ENCODE assay signal across 1 cellular context in the genomic region with DNA sequence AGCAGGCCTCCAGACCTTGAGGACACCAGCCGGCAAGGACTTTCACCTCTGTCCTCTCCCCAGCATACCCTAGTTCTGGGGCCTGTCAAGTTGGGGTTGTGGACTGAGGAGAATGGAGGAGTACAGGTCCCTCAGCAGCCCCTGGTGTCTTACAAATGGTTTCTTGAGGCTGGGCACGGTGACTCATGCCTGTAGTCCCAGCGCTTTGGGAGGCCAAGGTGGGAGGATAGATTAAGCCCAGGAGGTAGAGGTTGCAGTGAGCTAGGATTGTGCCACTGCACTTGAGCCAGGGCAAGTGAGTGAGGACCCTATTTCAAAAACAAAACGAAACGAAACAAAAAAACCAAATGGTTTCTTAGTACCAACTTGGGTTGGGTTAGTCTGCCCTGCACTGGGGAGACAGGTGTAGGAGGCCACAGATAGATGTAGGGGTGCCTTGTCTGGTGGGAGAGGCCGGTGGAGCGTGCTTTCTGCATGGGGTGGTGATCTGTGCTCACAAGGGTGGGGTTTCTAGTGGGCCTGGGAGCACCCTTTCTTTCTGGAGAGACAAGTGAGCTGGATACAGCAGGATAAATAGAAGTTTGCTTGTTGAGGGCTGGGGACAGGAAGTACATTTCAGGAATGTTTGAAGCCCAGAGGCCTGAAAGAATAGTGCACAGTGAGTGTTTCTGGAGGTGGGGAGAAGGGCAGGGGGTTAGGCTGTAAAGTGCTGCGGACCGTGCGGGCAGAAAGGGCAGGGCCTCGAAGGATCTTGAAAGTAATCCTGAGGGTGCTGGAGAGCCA.
TF ChIP-seq lines count a peak whose summit lies in the region.

No MANE protein-coding gene starts in this region.

TF ChIP-seq in H1, 55 proteins besides CTCF, POLR2A, EP300 and RAD21:
- TF ChIP-seq, protein P1, sequence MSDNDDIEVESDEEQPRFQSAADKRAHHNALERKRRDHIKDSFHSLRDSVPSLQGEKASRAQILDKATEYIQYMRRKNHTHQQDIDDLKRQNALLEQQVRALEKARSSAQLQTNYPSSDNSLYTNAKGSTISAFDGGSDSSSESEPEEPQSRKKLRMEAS (IDR thresholded peaks at IDR 0.05), result no peak
- TF ChIP-seq TAF7 (optimal IDR thresholded peaks at IDR 0.05; ENCODE audit: borderline replicate concordance, low read depth, low read length), result no peak
- no peak for TF ChIP-seq EZH2 (IDR thresholded peaks at IDR 0.05; ENCODE audit: low read depth, low read length, severe bottlenecking)
- TF ChIP-seq MAFK (IDR thresholded peaks at IDR 0.05; ENCODE audit: low read depth, low read length), result no peak
- TF ChIP-seq SRF (IDR thresholded peaks at IDR 0.05; ENCODE audit: low read depth, low read length), result no peak
- TF ChIP-seq RFX5 (IDR thresholded peaks at IDR 0.05; ENCODE audit: borderline replicate concordance, low read depth, low read length), result no peak
- TF ChIP-seq CBX5 (IDR thresholded peaks at IDR 0.05; ENCODE audit: low read depth, low read length), result no peak
- no peak for TF ChIP-seq ATF2 (IDR thresholded peaks at IDR 0.05; ENCODE audit: low read length)
- no peak for TF ChIP-seq ASH2L (IDR thresholded peaks at IDR 0.05; ENCODE audit: low read length)
- no peak for TF ChIP-seq EGR1 (IDR thresholded peaks at IDR 0.05; ENCODE audit: borderline replicate concordance, low read depth, low read length)
- no peak for TF ChIP-seq CHD1 (IDR thresholded peaks at IDR 0.05; ENCODE audit: low read depth, low read length)
- no peak for TF ChIP-seq YY1 (IDR thresholded peaks at IDR 0.05; ENCODE audit: low read depth, low read length)
- no peak for TF ChIP-seq JUND (IDR thresholded peaks at IDR 0.05; ENCODE audit: low read length)
- TF ChIP-seq NANOG (IDR thresholded peaks at IDR 0.05; ENCODE audit: insufficient read depth, low read depth, low read length, poor library complexity, severe bottlenecking), result no peak
- TF ChIP-seq TCF12 (IDR thresholded peaks at IDR 0.05; ENCODE audit: low read depth, low read length), result no peak
